Comparison of ENCODE assay signal across 11 cellular contexts in genomic region chr13:110743687-110744086, GRCh38.
"Had no signal": no experiment of that assay in that cellular context is flagged by ENCODE, and none has a peak within 500 bp of the region (broad histone marks: within the 10 kb centered on the region; RNA-seq: fewer than 3 reads in every experiment).

No MANE protein-coding gene starts in this region.

- FAIRE-seq: H1, H54 had no signal

- H2AFZ ChIP-seq: GM23248, GM23338 had no signal

- H3K4me2 ChIP-seq: GM23338 had no signal

- H3K36me3 ChIP-seq: HAP-1 had no signal

- ATAC-seq: GM23338, HCT116 had no signal

- H3K27ac Mint-ChIP-seq: GM23338, H9, HFFc6 had no signal

- H3K27ac ChIP-seq: GM23248 had no signal

- H3K4me1 ChIP-seq: HAP-1 had no signal

- H3K9ac ChIP-seq: GM23248 had no signal

- H3K4me3 ChIP-seq: GM23248, GM23338, HAP-1 had no signal

- H3K4me3 Mint-ChIP-seq: GM23338, H9, HFFc6 had no signal

- DNase-seq: GM23248, GOT3, H7, H9, HCEC 1CT, HFFc6 had no signal
